ENCODE assay signal across 2 cellular contexts in the genomic region with DNA sequence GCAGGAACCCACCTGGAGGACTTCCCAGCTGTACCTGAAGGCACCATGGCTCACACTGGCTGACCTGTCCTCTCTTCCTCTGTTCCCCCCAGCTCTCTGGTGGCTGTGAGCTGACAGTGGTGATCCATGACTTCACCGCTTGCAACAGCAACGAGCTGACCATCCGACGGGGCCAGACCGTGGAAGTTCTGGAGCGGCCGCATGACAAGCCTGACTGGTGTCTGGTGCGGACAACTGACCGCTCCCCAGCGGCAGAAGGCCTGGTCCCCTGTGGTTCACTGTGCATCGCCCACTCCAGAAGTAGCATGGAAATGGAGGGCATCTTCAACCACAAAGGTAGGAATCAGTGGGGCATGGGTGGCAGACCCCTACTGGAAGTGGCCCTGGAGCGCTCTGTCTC.
TF ChIP-seq lines count a peak whose summit lies in the region.

No MANE protein-coding gene starts in this region.

TF ChIP-seq in GM12878, 131 proteins besides CTCF, POLR2A, EP300 and RAD21:
- no peak for TF ChIP-seq POLR2AphosphoS5 (IDR thresholded peaks at IDR 0.05; ENCODE audit: low read length)
- TF ChIP-seq BCL11A (IDR thresholded peaks at IDR 0.05; ENCODE audit: low read depth, low read length): no peak
TF ChIP-seq in GM12878: peak in this region for 0.

TF ChIP-seq in HepG2, 621 proteins besides CTCF, POLR2A, EP300 and RAD21:
- TF ChIP-seq ZMYM4 (CRISPR knock-in tag; IDR thresholded peaks at IDR 0.05) (no peak), GFI1 (CRISPR knock-in tag; IDR thresholded peaks at IDR 0.05; ENCODE audit: borderline replicate concordance) (no peak)
